Comparison of ENCODE assay signal across 1 cellular context in the genomic region with DNA sequence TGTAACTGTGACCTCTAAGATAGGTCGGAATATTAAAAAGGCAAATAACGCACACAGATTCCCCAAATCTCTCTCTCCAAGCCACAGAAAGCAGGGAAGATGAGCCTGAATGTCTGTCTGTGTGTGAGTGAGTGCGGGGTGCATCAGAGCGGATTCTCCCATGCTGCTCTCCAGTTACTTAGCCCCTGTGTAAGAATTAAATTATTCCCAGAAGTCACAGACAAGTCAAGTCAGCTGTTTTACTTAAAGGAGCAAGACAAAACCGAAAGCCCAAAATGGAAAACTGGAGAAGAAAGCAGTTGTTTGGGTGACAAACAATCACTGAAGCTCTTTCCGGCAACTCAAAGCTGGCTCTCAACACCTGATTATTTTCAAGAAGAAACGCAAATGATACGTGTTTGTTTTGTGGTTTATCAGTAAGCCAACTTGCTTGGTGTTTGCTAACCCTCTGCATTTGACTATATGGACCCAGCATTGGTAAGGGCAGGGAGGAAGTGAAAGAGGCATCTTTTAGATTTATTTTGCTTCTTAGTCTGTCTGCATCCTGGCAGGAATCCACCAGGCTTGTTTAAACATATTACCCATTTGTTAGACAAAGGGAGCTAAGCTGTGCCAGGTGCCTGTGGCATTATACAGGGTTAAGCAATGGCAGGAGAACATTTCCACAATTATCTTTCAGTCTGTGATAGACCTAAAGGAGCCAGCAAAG.
TF ChIP-seq lines count a peak whose summit lies in the region.

No MANE protein-coding gene starts in this region.

TF ChIP-seq in SK-N-SH, 30 proteins besides CTCF, POLR2A, EP300 and RAD21 (continued from another document):
- TF ChIP-seq, protein P1, sequence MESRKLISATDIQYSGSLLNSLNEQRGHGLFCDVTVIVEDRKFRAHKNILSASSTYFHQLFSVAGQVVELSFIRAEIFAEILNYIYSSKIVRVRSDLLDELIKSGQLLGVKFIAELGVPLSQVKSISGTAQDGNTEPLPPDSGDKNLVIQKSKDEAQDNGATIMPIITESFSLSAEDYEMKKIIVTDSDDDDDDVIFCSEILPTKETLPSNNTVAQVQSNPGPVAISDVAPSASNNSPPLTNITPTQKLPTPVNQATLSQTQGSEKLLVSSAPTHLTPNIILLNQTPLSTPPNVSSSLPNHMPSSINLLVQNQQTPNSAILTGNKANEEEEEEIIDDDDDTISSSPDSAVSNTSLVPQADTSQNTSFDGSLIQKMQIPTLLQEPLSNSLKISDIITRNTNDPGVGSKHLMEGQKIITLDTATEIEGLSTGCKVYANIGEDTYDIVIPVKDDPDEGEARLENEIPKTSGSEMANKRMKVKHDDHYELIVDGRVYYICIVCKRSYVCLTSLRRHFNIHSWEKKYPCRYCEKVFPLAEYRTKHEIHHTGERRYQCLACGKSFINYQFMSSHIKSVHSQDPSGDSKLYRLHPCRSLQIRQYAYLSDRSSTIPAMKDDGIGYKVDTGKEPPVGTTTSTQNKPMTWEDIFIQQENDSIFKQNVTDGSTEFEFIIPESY (IDR thresholded peaks at IDR 0.05; ENCODE audit: borderline replicate concordance, low read depth), result no peak
- no peak for TF ChIP-seq TCF12 (IDR thresholded peaks at IDR 0.05)
- TF ChIP-seq GATA2 (CRISPR knock-in tag; IDR thresholded peaks at IDR 0.05), result peak; percentile 23; the same call in 1 of the 2 replicates
- no peak for TF ChIP-seq NFIC (IDR thresholded peaks at IDR 0.05; ENCODE audit: borderline replicate concordance)
- no peak for TF ChIP-seq FOSL2 (IDR thresholded peaks at IDR 0.05; ENCODE audit: borderline replicate concordance, low read depth)
- TF ChIP-seq RCOR1 (IDR thresholded peaks at IDR 0.05; ENCODE audit: low read length), result 0 out of 2 replicates have a peak, but pooled peaks have one; percentile 22
- no peak for TF ChIP-seq TAF1 (IDR thresholded peaks at IDR 0.05; ENCODE audit: borderline replicate concordance, low read depth, low read length)
- no peak for TF ChIP-seq ELF1 (IDR thresholded peaks at IDR 0.05)
- TF ChIP-seq, protein P2, sequence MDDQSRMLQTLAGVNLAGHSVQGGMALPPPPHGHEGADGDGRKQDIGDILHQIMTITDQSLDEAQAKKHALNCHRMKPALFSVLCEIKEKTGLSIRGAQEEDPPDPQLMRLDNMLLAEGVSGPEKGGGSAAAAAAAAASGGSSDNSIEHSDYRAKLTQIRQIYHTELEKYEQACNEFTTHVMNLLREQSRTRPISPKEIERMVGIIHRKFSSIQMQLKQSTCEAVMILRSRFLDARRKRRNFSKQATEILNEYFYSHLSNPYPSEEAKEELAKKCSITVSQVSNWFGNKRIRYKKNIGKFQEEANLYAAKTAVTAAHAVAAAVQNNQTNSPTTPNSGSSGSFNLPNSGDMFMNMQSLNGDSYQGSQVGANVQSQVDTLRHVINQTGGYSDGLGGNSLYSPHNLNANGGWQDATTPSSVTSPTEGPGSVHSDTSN (IDR thresholded peaks at IDR 0.05), result peak; percentile 8; the same call in 1 of the 2 replicates
